ENCODE assay signal across 15 cellular contexts in genomic region chr20:22390543-22390903, GRCh38.
DNase-seq lines count a peak whose midpoint lies in the region; ATAC-seq and TF ChIP-seq lines count a peak whose summit lies in the region.
"Had no signal": no experiment of that assay in that cellular context is flagged by ENCODE, and none has a peak within 500 bp of the region (broad histone marks: within the 10 kb centered on the region; RNA-seq: fewer than 3 reads in every experiment).

No MANE protein-coding gene starts in this region.

- no TSS peak for BruUV-seq in HCT116 (replicated peaks; lab: Mats Ljungman, UMichigan)

- H3K4me3 ChIP-seq in HCT116 (replicated peaks in 1 of 2; ENCODE audit: low read depth in 1 of 2, low read length in 2 of 2), result peak overlapping the region in 1 of 2 experiments; percentile 14; a peak in 1 of 4 replicates
- no peak overlapping the region for H3K4me3 ChIP-seq in RWPE2 (ENCODE audit: severe bottlenecking)
- no peak overlapping the region for H3K4me3 ChIP-seq in upper lobe of left lung
- no peak overlapping the region for H3K4me3 ChIP-seq in right cardiac atrium (ENCODE audit: low read length)
- H3K4me3 ChIP-seq: HAP-1, SK-N-MC had no signal

- no peaks in the 10 kb centered on the region for H4K20me1 ChIP-seq in HCT116 (ENCODE audit: insufficient read depth)

- DNase-seq in HCT116 (ENCODE audit: low read depth, low spot score) (no peak), RWPE2 (ENCODE audit: low spot score) (no peak), epithelial cell of prostate (ENCODE audit: low read depth, low spot score) (no peak), upper lobe of left lung (no peak), SW480 (ENCODE audit: low spot score) (no peak), right cardiac atrium (no peak)
- DNase-seq: CD4-positive, CD25-positive, alpha-beta regulatory T cell; DMS 273 treated with DMSO at 0.1 percent for 48 hours; DMS79 treated with DMSO at 0.1 percent for 48 hours; KG1; NCI-H1436 treated with DMSO at 0.1 percent for 48 hours; NCI-H524 treated with DMSO at 0.1 percent for 48 hours had no signal

- no peak for TF ChIP-seq EP300 in upper lobe of left lung (IDR thresholded peaks at IDR 0.05)

- TF ChIP-seq RAD21 in HCT116 (IDR thresholded peaks at IDR 0.05; ENCODE audit: low read depth), result no peak

- 64 to 72% methylated on average over 5 of the region's 5 CpGs for WGBS in upper lobe of left lung, 2 donors
- WGBS in right cardiac atrium, result 80% methylated on average over 5 of the region's 5 CpGs

- no peaks in the 10 kb centered on the region for H3K79me2 ChIP-seq in HCT116 (ENCODE audit: insufficient read depth, low read length)

- H3K9me3 ChIP-seq in HCT116 (ENCODE audit: control insufficient read depth in 1 of 2, insufficient read depth in 1 of 2, low read depth in 1 of 2, low read length in 2 of 2) (no peaks in the 10 kb centered on the region), RWPE2 (ENCODE audit: severe bottlenecking) (peaks cover 2% of the 10 kb centered on the region), upper lobe of left lung (no peaks in the 10 kb centered on the region), right cardiac atrium (ENCODE audit: control insufficient read depth, low read length) (no peaks in the 10 kb centered on the region)
- H3K9me3 ChIP-seq: HAP-1 had no signal

- TF ChIP-seq CTCF in HCT116 (IDR thresholded peaks at IDR 0.05 in 2 of 3, conservative IDR thresholded peaks at IDR 0.05 in 1 of 3; ENCODE audit: borderline replicate concordance in 1 of 3, insufficient read depth in 1 of 3, low read depth in 2 of 3, low read length in 2 of 3) (no peak), RWPE2 (IDR thresholded peaks at IDR 0.05; ENCODE audit: poor library complexity, severe bottlenecking) (no peak), upper lobe of left lung (IDR thresholded peaks at IDR 0.05) (no peak)

- H3K27ac ChIP-seq in HCT116 (ENCODE audit: low read depth, low read length) (peak overlapping the region; percentile 51; the same call in 1 of the 2 replicates), RWPE2 (ENCODE audit: poor library complexity, severe bottlenecking) (peak overlapping the region; percentile 92), epithelial cell of prostate (peak overlapping the region; percentile 68), upper lobe of left lung (peak overlapping the region; percentile 1 to 45 (median 8)), right cardiac atrium (ENCODE audit: low read length) (no peak overlapping the region)
- H3K27ac ChIP-seq: SK-N-MC had no signal

- CTCF ChIA-PET in HCT116 (lab: Charles Lee), result interaction anchor here (0.9 to 2.0 kb wide), 3 partner anchors 13 to 196 kb away, joined by 3 to 12 read pairs (median 3); no protein-coding TSS in a partner anchor

- H3K4me1 ChIP-seq in HCT116 (ENCODE audit: control insufficient read depth in 1 of 2, insufficient read depth in 2 of 2, low read length in 2 of 2) (peaks cover 21 to 41% of the 10 kb centered on the region in 2 experiments), RWPE2 (ENCODE audit: insufficient read depth, poor library complexity, severe bottlenecking) (peaks cover 41% of the 10 kb centered on the region), upper lobe of left lung (no peaks in the 10 kb centered on the region), right cardiac atrium (ENCODE audit: control insufficient read depth, insufficient read depth, low read length) (no peaks in the 10 kb centered on the region)
- H3K4me1 ChIP-seq: HAP-1 had no signal

- H2AFZ ChIP-seq in HCT116 (ENCODE audit: low read depth, low read length, poor library complexity, severe bottlenecking), result peak overlapping the region; percentile 60

- H3K9ac ChIP-seq in HCT116 (ENCODE audit: low read length), result peak overlapping the region; percentile 12; the same call in 1 of the 2 replicates

- ATAC-seq in HCT116 (peak; percentile 64), RWPE2 (ENCODE audit: low read depth) (no peak), upper lobe of left lung (ENCODE audit: low FRiP score in 2 of 2) (no peak), GM21381 (IDR thresholded peaks at IDR 0.05; ENCODE audit: unreplicated experiment) (no peak), right cardiac atrium (no peak)

- intact Hi-C loops in HCT116 (cut with micrococcal nuclease) (loop anchor here (2.0 kb wide), 1 partner anchor 52 kb away; no protein-coding TSS in a partner anchor), right cardiac atrium (cut with DNase I) (no loop called here)

- no peaks in the 10 kb centered on the region for H3K9me2 ChIP-seq in HCT116 (ENCODE audit: insufficient read depth)

- RAD21 ChIA-PET in HCT116 (lab: Charles Lee; ENCODE audit: low non-redundant PET in 1 of 2, low total read pairs in 2 of 2, uncharacterized antibody in 2 of 2, unreplicated experiment in 2 of 2), result interaction anchor here in 1 of 2 experiments (0.6 kb wide), 1 partner anchor 9 kb away, joined by 4 read pairs; no protein-coding TSS in a partner anchor

- H3K27me3 ChIP-seq in HCT116 (ENCODE audit: insufficient read depth, low read length) (no peaks in the 10 kb centered on the region), RWPE2 (ENCODE audit: insufficient read depth, poor library complexity, severe bottlenecking) (no peaks in the 10 kb centered on the region), upper lobe of left lung (no peaks in the 10 kb centered on the region), right cardiac atrium (ENCODE audit: control insufficient read depth, insufficient read depth) (no peaks in the 10 kb centered on the region)

- TF ChIP-seq POLR2A in HCT116 (IDR thresholded peaks at IDR 0.05; ENCODE audit: borderline replicate concordance, extremely low read depth, insufficient read depth, insufficient read length), result no peak
- TF ChIP-seq POLR2A in upper lobe of left lung (IDR thresholded peaks at IDR 0.05), result no peak

- H3K4me2 ChIP-seq in HCT116 (ENCODE audit: low read length), result peak overlapping the region; percentile 65

- H3K36me3 ChIP-seq in HCT116 (ENCODE audit: control insufficient read depth in 1 of 2, insufficient read depth in 2 of 2, low read length in 2 of 2), result no peaks in the 10 kb centered on the region
- no peaks in the 10 kb centered on the region for H3K36me3 ChIP-seq in RWPE2 (ENCODE audit: low read depth)
- H3K36me3 ChIP-seq in upper lobe of left lung, result no peaks in the 10 kb centered on the region
- H3K36me3 ChIP-seq: HAP-1 had no signal

- POLR2A ChIA-PET in HCT116 (lab: Charles Lee), result interaction anchor here (0.7 to 2.2 kb wide), 5 partner anchors 9 to 16 kb away, joined by 3 to 13 read pairs (median 3); no protein-coding TSS in a partner anchor

TF ChIP-seq in HCT116, 20 proteins besides CTCF, POLR2A, EP300 and RAD21 (continues in another document):
- TF ChIP-seq CEBPB (IDR thresholded peaks at IDR 0.05; ENCODE audit: low read depth) (no peak), EZH2 (IDR thresholded peaks at IDR 0.05) (no peak), EGR1 (IDR thresholded peaks at IDR 0.05; ENCODE audit: low read depth) (no peak), POLR2AphosphoS5 (IDR thresholded peaks at IDR 0.05; ENCODE audit: low read depth, low read length) (no peak; the same call in 1 of the 2 replicates), ZFX (IDR thresholded peaks at IDR 0.05) (no peak), CBX3 (IDR thresholded peaks at IDR 0.05; ENCODE audit: low read depth) (no peak; the same call in 1 of the 2 replicates), JUND (IDR thresholded peaks at IDR 0.05) (no peak; the same call in 1 of the 2 replicates), SRF (IDR thresholded peaks at IDR 0.05; ENCODE audit: low read depth) (no peak), TCF7L2 (IDR thresholded peaks at IDR 0.05; ENCODE audit: borderline replicate concordance, extremely low read depth, insufficient read depth, insufficient read length) (no peak), REST (IDR thresholded peaks at IDR 0.05; ENCODE audit: low read depth) (no peak)
- TF ChIP-seq, protein P1, sequence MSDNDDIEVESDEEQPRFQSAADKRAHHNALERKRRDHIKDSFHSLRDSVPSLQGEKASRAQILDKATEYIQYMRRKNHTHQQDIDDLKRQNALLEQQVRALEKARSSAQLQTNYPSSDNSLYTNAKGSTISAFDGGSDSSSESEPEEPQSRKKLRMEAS (IDR thresholded peaks at IDR 0.05), result no peak
